ENCODE assay signal across 1 cellular context in genomic region chr3:27360113-27361078, GRCh38.
TF ChIP-seq lines count a peak whose summit lies in the region.

No MANE protein-coding gene starts in this region.

TF ChIP-seq in HepG2, 621 proteins besides CTCF, POLR2A, EP300 and RAD21 (continued from another document and continues in another):
- TF ChIP-seq ZNF512 (CRISPR knock-in tag; IDR thresholded peaks at IDR 0.05) (no peak), ZNF18 (CRISPR knock-in tag; IDR thresholded peaks at IDR 0.05; ENCODE audit: insufficient replicate concordance) (peak; percentile 76), FOXA1 (IDR thresholded peaks at IDR 0.05) (peak; percentile 98), FOXA1 (CRISPR knock-in tag; IDR thresholded peaks at IDR 0.05) (peak; percentile 99), ZNF160 (CRISPR knock-in tag; IDR thresholded peaks at IDR 0.05) (no peak), ZMYM4 (CRISPR knock-in tag; IDR thresholded peaks at IDR 0.05) (peak; percentile 96), SSRP1 (CRISPR knock-in tag; IDR thresholded peaks at IDR 0.05) (peak; percentile 86), FIP1L1 (IDR thresholded peaks at IDR 0.05; ENCODE audit: borderline replicate concordance, insufficient read depth, low read depth, low read length) (no peak), CBX5 (CRISPR knock-in tag; IDR thresholded peaks at IDR 0.05; ENCODE audit: borderline replicate concordance) (peak; percentile 94; the same call in 1 of the 2 replicates), ZMYM2 (CRISPR knock-in tag; IDR thresholded peaks at IDR 0.05) (peak; percentile 88), POLR2G (IDR thresholded peaks at IDR 0.05; ENCODE audit: low read depth, low read length) (peak; percentile 74), ZNF10 (CRISPR knock-in tag; IDR thresholded peaks at IDR 0.05; ENCODE audit: borderline replicate concordance, low read depth) (no peak), DR1 (CRISPR knock-in tag; IDR thresholded peaks at IDR 0.05) (no peak), DMAP1 (CRISPR knock-in tag; IDR thresholded peaks at IDR 0.05) (peak; percentile 83), ZBTB21 (CRISPR knock-in tag; IDR thresholded peaks at IDR 0.05) (peak; percentile 74), ATF5 (CRISPR knock-in tag; IDR thresholded peaks at IDR 0.05; ENCODE audit: low read depth) (no peak), ARHGAP35 (CRISPR knock-in tag; IDR thresholded peaks at IDR 0.05; ENCODE audit: borderline replicate concordance) (no peak), HIVEP1 (CRISPR knock-in tag; IDR thresholded peaks at IDR 0.05) (no peak), SETDB1 (CRISPR knock-in tag; IDR thresholded peaks at IDR 0.05; ENCODE audit: borderline replicate concordance) (no peak), ZNF646 (CRISPR knock-in tag; IDR thresholded peaks at IDR 0.05) (no peak; the same call in 1 of the 2 replicates), ZFY (CRISPR knock-in tag; IDR thresholded peaks at IDR 0.05) (0 out of 2 replicates have a peak, but pooled peaks have one; percentile 14)
- TF ChIP-seq, protein P1, sequence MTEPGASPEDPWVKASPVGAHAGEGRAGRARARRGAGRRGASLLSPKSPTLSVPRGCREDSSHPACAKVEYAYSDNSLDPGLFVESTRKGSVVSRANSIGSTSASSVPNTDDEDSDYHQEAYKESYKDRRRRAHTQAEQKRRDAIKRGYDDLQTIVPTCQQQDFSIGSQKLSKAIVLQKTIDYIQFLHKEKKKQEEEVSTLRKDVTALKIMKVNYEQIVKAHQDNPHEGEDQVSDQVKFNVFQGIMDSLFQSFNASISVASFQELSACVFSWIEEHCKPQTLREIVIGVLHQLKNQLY (CRISPR knock-in tag; IDR thresholded peaks at IDR 0.05), result peak; percentile 95
- TF ChIP-seq, protein P2, sequence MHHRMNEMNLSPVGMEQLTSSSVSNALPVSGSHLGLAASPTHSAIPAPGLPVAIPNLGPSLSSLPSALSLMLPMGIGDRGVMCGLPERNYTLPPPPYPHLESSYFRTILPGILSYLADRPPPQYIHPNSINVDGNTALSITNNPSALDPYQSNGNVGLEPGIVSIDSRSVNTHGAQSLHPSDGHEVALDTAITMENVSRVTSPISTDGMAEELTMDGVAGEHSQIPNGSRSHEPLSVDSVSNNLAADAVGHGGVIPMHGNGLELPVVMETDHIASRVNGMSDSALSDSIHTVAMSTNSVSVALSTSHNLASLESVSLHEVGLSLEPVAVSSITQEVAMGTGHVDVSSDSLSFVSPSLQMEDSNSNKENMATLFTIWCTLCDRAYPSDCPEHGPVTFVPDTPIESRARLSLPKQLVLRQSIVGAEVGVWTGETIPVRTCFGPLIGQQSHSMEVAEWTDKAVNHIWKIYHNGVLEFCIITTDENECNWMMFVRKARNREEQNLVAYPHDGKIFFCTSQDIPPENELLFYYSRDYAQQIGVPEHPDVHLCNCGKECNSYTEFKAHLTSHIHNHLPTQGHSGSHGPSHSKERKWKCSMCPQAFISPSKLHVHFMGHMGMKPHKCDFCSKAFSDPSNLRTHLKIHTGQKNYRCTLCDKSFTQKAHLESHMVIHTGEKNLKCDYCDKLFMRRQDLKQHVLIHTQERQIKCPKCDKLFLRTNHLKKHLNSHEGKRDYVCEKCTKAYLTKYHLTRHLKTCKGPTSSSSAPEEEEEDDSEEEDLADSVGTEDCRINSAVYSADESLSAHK (CRISPR knock-in tag; IDR thresholded peaks at IDR 0.05; ENCODE audit: borderline replicate concordance), result no peak
- TF ChIP-seq, protein P3, sequence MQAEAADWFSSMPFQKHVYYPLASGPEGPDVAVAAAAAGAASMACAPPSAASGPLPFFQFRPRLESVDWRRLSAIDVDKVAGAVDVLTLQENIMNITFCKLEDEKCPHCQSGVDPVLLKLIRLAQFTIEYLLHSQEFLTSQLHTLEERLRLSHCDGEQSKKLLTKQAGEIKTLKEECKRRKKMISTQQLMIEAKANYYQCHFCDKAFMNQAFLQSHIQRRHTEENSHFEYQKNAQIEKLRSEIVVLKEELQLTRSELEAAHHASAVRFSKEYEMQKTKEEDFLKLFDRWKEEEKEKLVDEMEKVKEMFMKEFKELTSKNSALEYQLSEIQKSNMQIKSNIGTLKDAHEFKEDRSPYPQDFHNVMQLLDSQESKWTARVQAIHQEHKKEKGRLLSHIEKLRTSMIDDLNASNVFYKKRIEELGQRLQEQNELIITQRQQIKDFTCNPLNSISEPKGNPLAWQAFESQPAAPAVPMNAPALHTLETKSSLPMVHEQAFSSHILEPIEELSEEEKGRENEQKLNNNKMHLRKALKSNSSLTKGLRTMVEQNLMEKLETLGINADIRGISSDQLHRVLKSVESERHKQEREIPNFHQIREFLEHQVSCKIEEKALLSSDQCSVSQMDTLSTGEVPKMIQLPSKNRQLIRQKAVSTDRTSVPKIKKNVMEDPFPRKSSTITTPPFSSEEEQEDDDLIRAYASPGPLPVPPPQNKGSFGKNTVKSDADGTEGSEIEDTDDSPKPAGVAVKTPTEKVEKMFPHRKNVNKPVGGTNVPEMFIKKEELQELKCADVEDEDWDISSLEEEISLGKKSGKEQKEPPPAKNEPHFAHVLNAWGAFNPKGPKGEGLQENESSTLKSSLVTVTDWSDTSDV (CRISPR knock-in tag; IDR thresholded peaks at IDR 0.05), result no peak; the same call in 1 of the 2 replicates
- TF ChIP-seq, protein P4, sequence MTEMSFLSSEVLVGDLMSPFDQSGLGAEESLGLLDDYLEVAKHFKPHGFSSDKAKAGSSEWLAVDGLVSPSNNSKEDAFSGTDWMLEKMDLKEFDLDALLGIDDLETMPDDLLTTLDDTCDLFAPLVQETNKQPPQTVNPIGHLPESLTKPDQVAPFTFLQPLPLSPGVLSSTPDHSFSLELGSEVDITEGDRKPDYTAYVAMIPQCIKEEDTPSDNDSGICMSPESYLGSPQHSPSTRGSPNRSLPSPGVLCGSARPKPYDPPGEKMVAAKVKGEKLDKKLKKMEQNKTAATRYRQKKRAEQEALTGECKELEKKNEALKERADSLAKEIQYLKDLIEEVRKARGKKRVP (CRISPR knock-in tag; IDR thresholded peaks at IDR 0.05), result peak in 1 of 2 experiments; percentile 98; a peak in 2 of 4 replicates
- TF ChIP-seq, protein P5, sequence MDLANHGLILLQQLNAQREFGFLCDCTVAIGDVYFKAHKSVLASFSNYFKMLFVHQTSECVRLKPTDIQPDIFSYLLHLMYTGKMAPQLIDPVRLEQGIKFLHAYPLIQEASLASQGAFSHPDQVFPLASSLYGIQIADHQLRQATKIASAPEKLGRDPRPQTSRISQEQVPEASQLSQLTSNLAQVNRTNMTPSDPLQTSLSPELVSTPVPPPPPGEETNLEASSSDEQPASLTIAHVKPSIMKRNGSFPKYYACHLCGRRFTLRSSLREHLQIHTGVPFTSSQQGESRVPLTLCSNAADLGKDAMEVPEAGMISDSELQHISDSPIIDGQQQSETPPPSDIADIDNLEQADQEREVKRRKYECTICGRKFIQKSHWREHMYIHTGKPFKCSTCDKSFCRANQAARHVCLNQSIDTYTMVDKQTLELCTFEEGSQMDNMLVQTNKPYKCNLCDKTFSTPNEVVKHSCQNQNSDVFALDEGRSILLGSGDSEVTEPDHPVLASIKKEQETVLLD (CRISPR knock-in tag; IDR thresholded peaks at IDR 0.05; ENCODE audit: low read depth), result no peak; the same call in 1 of the 2 replicates
- TF ChIP-seq, protein P6, sequence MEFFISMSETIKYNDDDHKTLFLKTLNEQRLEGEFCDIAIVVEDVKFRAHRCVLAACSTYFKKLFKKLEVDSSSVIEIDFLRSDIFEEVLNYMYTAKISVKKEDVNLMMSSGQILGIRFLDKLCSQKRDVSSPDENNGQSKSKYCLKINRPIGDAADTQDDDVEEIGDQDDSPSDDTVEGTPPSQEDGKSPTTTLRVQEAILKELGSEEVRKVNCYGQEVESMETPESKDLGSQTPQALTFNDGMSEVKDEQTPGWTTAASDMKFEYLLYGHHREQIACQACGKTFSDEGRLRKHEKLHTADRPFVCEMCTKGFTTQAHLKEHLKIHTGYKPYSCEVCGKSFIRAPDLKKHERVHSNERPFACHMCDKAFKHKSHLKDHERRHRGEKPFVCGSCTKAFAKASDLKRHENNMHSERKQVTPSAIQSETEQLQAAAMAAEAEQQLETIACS (CRISPR knock-in tag; IDR thresholded peaks at IDR 0.05), result no peak
- TF ChIP-seq, protein P7, sequence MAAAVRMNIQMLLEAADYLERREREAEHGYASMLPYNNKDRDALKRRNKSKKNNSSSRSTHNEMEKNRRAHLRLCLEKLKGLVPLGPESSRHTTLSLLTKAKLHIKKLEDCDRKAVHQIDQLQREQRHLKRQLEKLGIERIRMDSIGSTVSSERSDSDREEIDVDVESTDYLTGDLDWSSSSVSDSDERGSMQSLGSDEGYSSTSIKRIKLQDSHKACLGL (CRISPR knock-in tag; IDR thresholded peaks at IDR 0.05), result no peak
- TF ChIP-seq, protein P8, sequence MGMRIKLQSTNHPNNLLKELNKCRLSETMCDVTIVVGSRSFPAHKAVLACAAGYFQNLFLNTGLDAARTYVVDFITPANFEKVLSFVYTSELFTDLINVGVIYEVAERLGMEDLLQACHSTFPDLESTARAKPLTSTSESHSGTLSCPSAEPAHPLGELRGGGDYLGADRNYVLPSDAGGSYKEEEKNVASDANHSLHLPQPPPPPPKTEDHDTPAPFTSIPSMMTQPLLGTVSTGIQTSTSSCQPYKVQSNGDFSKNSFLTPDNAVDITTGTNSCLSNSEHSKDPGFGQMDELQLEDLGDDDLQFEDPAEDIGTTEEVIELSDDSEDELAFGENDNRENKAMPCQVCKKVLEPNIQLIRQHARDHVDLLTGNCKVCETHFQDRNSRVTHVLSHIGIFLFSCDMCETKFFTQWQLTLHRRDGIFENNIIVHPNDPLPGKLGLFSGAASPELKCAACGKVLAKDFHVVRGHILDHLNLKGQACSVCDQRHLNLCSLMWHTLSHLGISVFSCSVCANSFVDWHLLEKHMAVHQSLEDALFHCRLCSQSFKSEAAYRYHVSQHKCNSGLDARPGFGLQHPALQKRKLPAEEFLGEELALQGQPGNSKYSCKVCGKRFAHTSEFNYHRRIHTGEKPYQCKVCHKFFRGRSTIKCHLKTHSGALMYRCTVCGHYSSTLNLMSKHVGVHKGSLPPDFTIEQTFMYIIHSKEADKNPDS (CRISPR knock-in tag; IDR thresholded peaks at IDR 0.05), result peak; percentile 91; the same call in 1 of the 2 replicates
